21 cellular contexts compared by ENCODE assay signal in genomic region chr16:68617735-68618134, GRCh38. TPM values are rescaled to one million over a fixed set of nuclear protein-coding genes. Genes with fewer than 3 reads are reported as not detected.
"Had no signal": no experiment of that assay in that cellular context is flagged by ENCODE, and none has a peak within 500 bp of the region (broad histone marks: within the 10 kb centered on the region; RNA-seq: fewer than 3 reads in every experiment).

No MANE protein-coding gene starts in this region.

- H3K4me3 ChIP-seq: K562, MG63, SJSA1, SK-N-MC had no signal

- DNase-seq: MG63, NCI-H1092 treated with DMSO at 0.1 percent for 48 hours, NCI-H1436 treated with DMSO at 0.1 percent for 48 hours, NCI-H1694, NCI-H1930, NCI-H2081, NCI-H2107, NCI-H2227 treated with DMSO at 0.1 percent for 48 hours, NCI-H524, NCI-H69, NCI-H774, Right ventricle myocardium superior, RPMI8226, SIG-M5 had no signal

- H3K36me3 Mint-ChIP-seq: IgD-negative memory B cell had no signal

- H3K27ac Mint-ChIP-seq: IgD-negative memory B cell had no signal

- H3K36me3 ChIP-seq: MG63, SJSA1 had no signal

- H3K4me3 Mint-ChIP-seq: IgD-negative memory B cell had no signal

- H3K9me3 ChIP-seq: MG63 had no signal

- H3K27me3 ChIP-seq: MG63, SJSA1 had no signal

- H3K27ac ChIP-seq: KMS-11, SJSA1, SK-N-MC had no signal

- H3K9ac ChIP-seq: KMS-11 had no signal

- H3K4me1 ChIP-seq: SJSA1 had no signal

- ATAC-seq: K562 had no signal

- H3K4me2 ChIP-seq: KMS-11 had no signal

RNA-seq across cellular contexts. Expression of gene CDH3, which starts 27.4 kb away (rescaled TPM):
- total RNA-seq: LHCN-M2, NCI-H460, Right ventricle myocardium superior had no signal
- polyA plus RNA-seq: IgD-negative memory B cell had no signal
